ENCODE assay signal across 25 cellular contexts in genomic region chr20:13301596-13301995, GRCh38.
"Had no signal": no experiment of that assay in that cellular context is flagged by ENCODE, and none has a peak within 500 bp of the region (broad histone marks: within the 10 kb centered on the region; RNA-seq: fewer than 3 reads in every experiment).

No MANE protein-coding gene starts in this region.

- H3K9me3 ChIP-seq: neutrophil, pancreas, prostate gland, right lobe of liver, thoracic aorta, thyroid gland, upper lobe of left lung, vagina had no signal

- H3K27me3 ChIP-seq: neutrophil, pancreas, right lobe of liver, sigmoid colon, stomach, thyroid gland, tibial nerve, upper lobe of left lung, vagina had no signal

- H3K27ac ChIP-seq: neutrophil, pancreas, prostate gland, right lobe of liver, sigmoid colon, stomach, thoracic aorta, thyroid gland, tibial nerve, upper lobe of left lung, vagina had no signal

- DNase-seq: nephron progenitor cell; nucleus accumbens; pancreas; right cardiac atrium; right lobe of liver; sigmoid colon; small intestine; stimulated activated CD4-positive, alpha-beta T cell treated with anti-CD3 and anti-CD28 coated beads, Interleukin-15, amount 100 ng/mL, for 24 hours; stimulated activated CD4-positive, alpha-beta T cell treated with anti-CD3 and anti-CD28 coated beads, Interleukin-2, amount 100 ng/mL, for 24 hours; stimulated activated CD4-positive, alpha-beta T cell treated with anti-CD3 and anti-CD28 coated beads, Interleukin-2, amount 100 ng/mL, for 48 hours; stimulated activated CD4-positive, alpha-beta T cell treated with anti-CD3 and anti-CD28 coated beads, Interleukin-4, amount 100 ng/mL, for 24 hours; stimulated activated naive B cell treated with anti-CD40 and anti-IgM and Interleukin-4, amounts not matched to agents 10 μg/mL and 1 μg/mL and 100 μg/mL, for 72 hours; stimulated activated naive CD4-positive, alpha-beta T cell treated with Interleukin-2 at 50 U/mL for 16 hours; stomach; thyroid gland; trophoblast cell; upper lobe of left lung had no signal

- H3K4me1 ChIP-seq: pancreas, prostate gland, sigmoid colon, stomach, thyroid gland, upper lobe of left lung had no signal

- H3K4me3 ChIP-seq: pancreas, prostate gland, right lobe of liver, sigmoid colon, stomach, thoracic aorta, thyroid gland, tibial nerve, upper lobe of left lung, vagina had no signal

- FAIRE-seq: pancreas, small intestine, urothelium cell line had no signal

- ATAC-seq: natural killer cell treated with Interleukin-12 subunit alpha and Interleukin-12 subunit beta and Interleukin-15 and Interleukin-18, amount 100 ng/mL, for 72 hours; pancreas; right cardiac atrium; stimulated activated effector memory CD8-positive, alpha-beta T cell treated with anti-CD3 and anti-CD28 coated beads, Interleukin-12 subunit alpha, Interleukin-12 subunit beta, amount 100 ng/mL, for 72 hours; stimulated activated naive B cell treated with anti-CD40 and anti-IgM and Interleukin-4, amounts not matched to agents 10 μg/mL and 1 μg/mL and 100 μg/mL, for 72 hours had no signal

- H3K36me3 ChIP-seq: neutrophil, pancreas, prostate gland, sigmoid colon, thoracic aorta, upper lobe of left lung, vagina had no signal
